In the genomic region with DNA sequence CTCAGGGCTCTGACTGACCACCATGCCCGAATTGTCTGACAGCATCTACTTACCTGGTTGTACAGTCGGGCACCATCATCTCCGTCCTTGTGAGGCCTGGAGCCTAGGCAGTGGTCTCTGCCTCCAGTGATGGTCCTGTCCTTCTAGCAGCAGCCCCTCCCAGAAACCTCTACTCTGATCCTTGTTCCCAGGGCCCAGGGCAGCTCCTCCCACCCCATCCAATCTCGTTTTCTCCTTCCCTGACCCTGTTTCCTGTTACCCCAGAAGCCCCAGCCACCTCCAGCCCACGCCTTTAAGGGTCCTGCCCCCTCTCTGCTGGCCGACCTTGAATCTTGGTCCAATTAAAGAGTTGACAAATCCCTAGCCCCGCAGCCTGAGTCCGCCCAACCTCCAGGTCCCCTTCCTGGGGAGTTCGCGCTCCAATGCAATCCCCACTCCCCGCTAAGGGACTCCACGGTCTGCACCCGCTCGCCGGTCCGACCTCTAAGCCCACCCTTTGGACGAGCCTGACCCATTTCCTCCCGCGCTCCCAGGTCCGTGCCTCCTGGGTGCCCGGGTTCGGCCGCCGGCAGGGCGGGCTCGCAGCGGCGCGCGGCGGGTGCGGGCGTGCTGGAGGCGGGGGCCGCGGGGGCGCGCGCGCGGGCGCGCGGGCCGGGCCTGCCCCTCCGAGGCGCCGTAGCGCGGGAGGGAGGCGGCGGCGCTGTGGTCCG, we compare ENCODE assay signal across 8 cellular contexts.
DNase-seq lines count a peak whose midpoint lies in the region; ATAC-seq and TF ChIP-seq lines count a peak whose summit lies in the region.

A gene with protein sequence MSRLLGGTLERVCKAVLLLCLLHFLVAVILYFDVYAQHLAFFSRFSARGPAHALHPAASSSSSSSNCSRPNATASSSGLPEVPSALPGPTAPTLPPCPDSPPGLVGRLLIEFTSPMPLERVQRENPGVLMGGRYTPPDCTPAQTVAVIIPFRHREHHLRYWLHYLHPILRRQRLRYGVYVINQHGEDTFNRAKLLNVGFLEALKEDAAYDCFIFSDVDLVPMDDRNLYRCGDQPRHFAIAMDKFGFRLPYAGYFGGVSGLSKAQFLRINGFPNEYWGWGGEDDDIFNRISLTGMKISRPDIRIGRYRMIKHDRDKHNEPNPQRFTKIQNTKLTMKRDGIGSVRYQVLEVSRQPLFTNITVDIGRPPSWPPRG (plus strand): TSS at position 660 of the 710 bp plus-strand sequence. CDS start 1,951 bp downstream, outside the sequence.

- no peaks in the 10 kb centered on the region; the same call in 1 of the 2 replicates for H3F3A ChIP-seq in Loucy (ENCODE audit: low read depth)

- no peaks in the 10 kb centered on the region for H3K27me3 ChIP-seq in GM06990 (replicated peaks; ENCODE audit: control insufficient read depth, insufficient read depth, low read length)
- H3K27me3 ChIP-seq in Loucy (ENCODE audit: insufficient read depth, low read length, poor library complexity, severe bottlenecking), result no peaks in the 10 kb centered on the region

- no peak for TF ChIP-seq CTCF in GM06990 (IDR thresholded peaks at IDR 0.05; ENCODE audit: insufficient read depth, low read length, poor library complexity, severe bottlenecking)
- no peak for TF ChIP-seq CTCF in Loucy (conservative IDR thresholded peaks at IDR 0.05; ENCODE audit: low read length)

- no peaks in the 10 kb centered on the region for H3K9me3 ChIP-seq in Loucy (ENCODE audit: insufficient read depth, low read depth, low read length)

- H3K36me3 ChIP-seq in GM06990 (ENCODE audit: control insufficient read depth, insufficient read depth, low read length) (peaks cover 15% of the 10 kb centered on the region), Loucy (ENCODE audit: insufficient read depth, low read length) (no peaks in the 10 kb centered on the region)

- H4K20me1 ChIP-seq in Loucy (ENCODE audit: insufficient read depth, low read length, poor library complexity, severe bottlenecking), result peaks cover 36% of the 10 kb centered on the region

- peak within 1 kb of the TSS; percentile 59; the same call in 1 of the 2 replicates for H2AFZ ChIP-seq in Loucy (ENCODE audit: low read length)

- H3K9me2 ChIP-seq in Loucy (replicated peaks; ENCODE audit: low read depth, low read length), result no peaks in the 10 kb centered on the region

- DNase-seq in GM06990 (ENCODE audit: extremely low read depth, insufficient read length) (peak; percentile 64), epidermal melanocyte (ENCODE audit: insufficient read length, low spot score) (peak; percentile 83), midbrain (lab: John Stamatoyannopoulos, UW) (peak; percentile 22), substantia nigra (lab: John Stamatoyannopoulos, UW) (peak in 29 of 49 donors; percentile 8 to 86 (median 38))
- DNase-seq in activated CD4-positive, alpha-beta T cell treated with anti-CD3 and anti-CD28 coated beads, Interleukin-2, amount 50 U/mL, for 48 hours, result peak; percentile 54 to 55
- DNase-seq in NK-92 treated with Interleukin-12 subunit alpha and Interleukin-12 subunit beta, amount 100 ng/mL, for 24 hours (lab: John Stamatoyannopoulos, UW), result no peak

- H3K4me2 ChIP-seq in Loucy (ENCODE audit: low read depth, low read length, poor library complexity, severe bottlenecking), result peak within 1 kb of the TSS; percentile 93

- peaks cover 47% of the 10 kb centered on the region for H3K79me2 ChIP-seq in Loucy (ENCODE audit: insufficient read depth, low read length)

- H3K27ac ChIP-seq in substantia nigra (ENCODE audit: low read depth, low read length, poor library complexity, severe bottlenecking), result peak within 1 kb of the TSS; percentile 67

- peak within 1 kb of the TSS; percentile 81 for H3K9ac ChIP-seq in Loucy (ENCODE audit: low read depth, low read length, poor library complexity, severe bottlenecking)

- H3K4me3 ChIP-seq in GM06990 (replicated peaks; ENCODE audit: low read depth, low read length) (peak within 1 kb of the TSS; percentile 70), Loucy (ENCODE audit: low read length, poor library complexity, severe bottlenecking) (peak within 1 kb of the TSS; percentile 78)

- no peak for ATAC-seq in GM21515 (IDR thresholded peaks at IDR 0.05; ENCODE audit: unreplicated experiment)

- peaks cover 51% of the 10 kb centered on the region for H3K4me1 ChIP-seq in Loucy (ENCODE audit: insufficient read depth, low read length, poor library complexity, severe bottlenecking)
